Comparison of ENCODE assay signal across 12 cellular contexts in the genomic region with DNA sequence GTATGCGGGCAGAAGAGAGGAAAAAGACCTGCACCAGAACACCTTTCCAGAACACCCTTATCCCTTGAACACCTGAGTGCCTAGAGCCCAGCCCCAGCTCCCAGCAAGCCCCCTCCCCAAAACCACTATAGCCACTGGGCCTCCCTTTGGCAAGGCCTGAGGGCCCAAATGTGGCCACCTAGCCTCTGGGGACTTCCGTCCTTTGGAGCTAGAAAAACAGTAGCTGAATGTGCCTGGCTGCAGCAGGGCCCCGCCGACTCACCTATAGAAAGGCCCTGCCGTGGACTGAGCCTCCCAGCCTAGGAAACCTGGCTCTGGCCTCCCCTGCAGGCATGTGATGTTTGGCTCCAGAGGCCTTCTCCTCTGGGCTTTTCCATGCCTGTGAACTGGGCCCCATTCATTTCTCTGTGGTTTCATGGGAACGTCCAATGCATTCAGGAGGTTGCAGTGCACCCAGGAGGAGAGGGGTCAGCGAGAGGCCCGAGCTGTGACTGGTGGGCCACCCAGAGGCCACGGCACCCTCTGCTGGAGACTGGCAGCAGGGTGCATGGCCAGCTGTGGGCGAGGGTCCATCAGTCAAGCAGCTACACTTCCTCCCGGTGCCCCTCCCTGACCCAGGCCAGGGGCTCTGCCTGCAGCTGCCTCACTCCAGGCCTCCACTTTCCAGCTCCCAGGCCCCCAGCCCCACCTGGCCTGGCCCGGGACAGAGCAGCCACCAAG. TPM values are rescaled to one million over a fixed set of nuclear protein-coding genes. Genes with fewer than 3 reads are reported as not detected.
A peak's percentile ranks its signal among the peaks of the same experiment; 100 is the strongest.
DNase-seq lines count a peak whose midpoint lies in the region; ATAC-seq and TF ChIP-seq lines count a peak whose summit lies in the region.
"Not testable (repeated sequence)": the region's sequence is repeated elsewhere in the genome, so short reads cannot be mapped to it uniquely, and the experiment has no call there.
"Had no signal": no experiment of that assay in that cellular context is flagged by ENCODE, and none has a peak within 500 bp of the region (broad histone marks: within the 10 kb centered on the region; RNA-seq: fewer than 3 reads in every experiment).

No MANE protein-coding gene starts in this region.

- TF ChIP-seq CTCF in GM12873 (IDR thresholded peaks at IDR 0.05; ENCODE audit: insufficient read depth, low read depth, low read length, missing control alignments) (peak; percentile 14), chondrocyte (IDR thresholded peaks at IDR 0.05) (peak; percentile 17)
- TF ChIP-seq CTCF in psoas muscle (IDR thresholded peaks at IDR 0.05), result not testable (repeated sequence)

- H3K27ac Mint-ChIP-seq in T-helper 2 cell treated with Interferon-gamma antibody and Interleukin-4, amounts not matched to agents 5 μg/mL and 100 μg/mL, for 36 hours, result peak overlapping the region; percentile 80
- H3K27ac Mint-ChIP-seq in activated T-cell treated with anti-CD3 and anti-CD28 coated beads, Interleukin-2, amount 50 U/mL, for 72 hours; chondrocyte (ENCODE audit: unreplicated experiment); memory B cell: not testable (repeated sequence)

- peak overlapping the region; percentile 53 for H2AFZ ChIP-seq in ACC112 (ENCODE audit: low read length, unreplicated experiment)

- not testable (repeated sequence) for H3K27me3 ChIP-seq in ACC112 (ENCODE audit: insufficient read depth, low read length); psoas muscle (ENCODE audit: insufficient read depth in 3 of 3, low read length in 2 of 3)

- peaks cover 15% of the 10 kb centered on the region for H3K4me1 Mint-ChIP-seq in T-helper 2 cell treated with Interferon-gamma antibody and Interleukin-4, amounts not matched to agents 5 μg/mL and 100 μg/mL, for 36 hours (ENCODE audit: low read depth)
- H3K4me1 Mint-ChIP-seq in activated T-cell treated with anti-CD3 and anti-CD28 coated beads, Interleukin-2, amount 50 U/mL, for 72 hours (ENCODE audit: low read depth), result peaks cover 21% of the 10 kb centered on the region
- not testable (repeated sequence) for H3K4me1 Mint-ChIP-seq in chondrocyte (ENCODE audit: low read depth); memory B cell

- not testable (repeated sequence) for H3K79me2 ChIP-seq in ACC112 (ENCODE audit: control insufficient read depth, insufficient read depth, low read length, unreplicated experiment)

- not testable (repeated sequence) for H3K27me3 Mint-ChIP-seq in T-helper 2 cell treated with Interferon-gamma antibody and Interleukin-4, amounts not matched to agents 5 μg/mL and 100 μg/mL, for 36 hours (ENCODE audit: low read depth); activated T-cell treated with anti-CD3 and anti-CD28 coated beads, Interleukin-2, amount 50 U/mL, for 72 hours (ENCODE audit: low read depth); chondrocyte (ENCODE audit: low read depth); memory B cell

- not testable (repeated sequence) for H3K27ac ChIP-seq in ACC112 (ENCODE audit: low read depth, low read length); psoas muscle
- H3K27ac ChIP-seq in KOPT-K1 (ENCODE audit: low read depth, low read length, poor library complexity, severe bottlenecking), result peak overlapping the region; percentile 69

- H3K36me3 Mint-ChIP-seq in T-helper 2 cell treated with Interferon-gamma antibody and Interleukin-4, amounts not matched to agents 5 μg/mL and 100 μg/mL, for 36 hours (ENCODE audit: low read depth); activated T-cell treated with anti-CD3 and anti-CD28 coated beads, Interleukin-2, amount 50 U/mL, for 72 hours (ENCODE audit: insufficient read depth in 2 of 2); chondrocyte (ENCODE audit: low read depth); memory B cell: not testable (repeated sequence)

- peak overlapping the region; percentile 83 for H3K4me3 Mint-ChIP-seq in T-helper 2 cell treated with Interferon-gamma antibody and Interleukin-4, amounts not matched to agents 5 μg/mL and 100 μg/mL, for 36 hours
- peak overlapping the region; percentile 88 to 94 for H3K4me3 Mint-ChIP-seq in activated T-cell treated with anti-CD3 and anti-CD28 coated beads, Interleukin-2, amount 50 U/mL, for 72 hours
- not testable (repeated sequence) for H3K4me3 Mint-ChIP-seq in chondrocyte (ENCODE audit: unreplicated experiment)
- peak overlapping the region; percentile 68 for H3K4me3 Mint-ChIP-seq in memory B cell

- peaks cover 15% of the 10 kb centered on the region for H3K9me3 ChIP-seq in KOPT-K1 (ENCODE audit: insufficient read depth, low read length, poor library complexity, severe bottlenecking)
- not testable (repeated sequence) for H3K9me3 ChIP-seq in psoas muscle

- intact Hi-C loops in psoas muscle (cut with DNase I), result not testable (repeated sequence)

- WGBS in psoas muscle, 3 donors, result 76 to 88% (median 80%) methylated on average over 12 of the region's 12 CpGs

- H3K4me1 ChIP-seq in ACC112 (ENCODE audit: control insufficient read depth, insufficient read depth, low read length, unreplicated experiment); psoas muscle: not testable (repeated sequence)

- H3K9me3 Mint-ChIP-seq in T-helper 2 cell treated with Interferon-gamma antibody and Interleukin-4, amounts not matched to agents 5 μg/mL and 100 μg/mL, for 36 hours; activated T-cell treated with anti-CD3 and anti-CD28 coated beads, Interleukin-2, amount 50 U/mL, for 72 hours; chondrocyte (ENCODE audit: low read depth); memory B cell: not testable (repeated sequence)

- not testable (repeated sequence) for H3K4me3 ChIP-seq in ACC112 (ENCODE audit: low read depth, low read length)
- peak overlapping the region; percentile 6 for H3K4me3 ChIP-seq in psoas muscle

- not testable (repeated sequence) for ATAC-seq in activated T-cell treated with anti-CD3 and anti-CD28 coated beads, Interleukin-2, amount 50 U/mL, for 72 hours (replicated peaks in 1 of 2); memory B cell (ENCODE audit: low read depth)
- peak in 1 of 4 donors; percentile 29 for ATAC-seq in psoas muscle

- DNase-seq in T-helper 2 cell treated with Interferon-gamma antibody and Interleukin-4, amounts not matched to agents 5 μg/mL and 100 μg/mL, for 36 hours (ENCODE audit: low spot score); activated T-cell treated with anti-CD3 and anti-CD28 coated beads, Interleukin-2, amount 50 U/mL, for 72 hours; memory B cell (ENCODE audit: low spot score in 2 of 2): not testable (repeated sequence)
- peak; percentile 64 for DNase-seq in chondrocyte (ENCODE audit: low spot score)
- peak in 1 of 2 donors; percentile 8 for DNase-seq in psoas muscle

- not testable (repeated sequence) for H3K36me3 ChIP-seq in ACC112 (ENCODE audit: insufficient read depth, low read length); KOPT-K1 (ENCODE audit: insufficient read depth, low read length); psoas muscle (ENCODE audit: insufficient read depth in 1 of 2, low read depth in 1 of 2)

RNA-seq across cellular contexts. Expression of gene ALPP, which starts 15.3 kb away (rescaled TPM):
- not detected for total RNA-seq in activated T-cell treated with anti-CD3 and anti-CD28 coated beads, Interleukin-2, amount 50 U/mL, for 72 hours
- total RNA-seq in chondrocyte (not detected in 3 replicates), psoas muscle (not detected)
- not detected for polyA plus RNA-seq in psoas muscle
- total RNA-seq: cerebellum had no signal
- polyA plus RNA-seq: neural cell, SK-N-SH had no signal

RNA-seq across cellular contexts. Expression of gene ALPG, which starts 43.4 kb away (rescaled TPM):
- total RNA-seq in activated T-cell treated with anti-CD3 and anti-CD28 coated beads, Interleukin-2, amount 50 U/mL, for 72 hours, result not detected
- total RNA-seq in chondrocyte, result not detected in 3 replicates
- total RNA-seq in psoas muscle, result not detected
- not detected for polyA plus RNA-seq in psoas muscle
- total RNA-seq: cerebellum, uterus had no signal
- polyA plus RNA-seq: neural cell, SK-N-SH had no signal
